ENCODE assay signal across 11 cellular contexts in the genomic region with DNA sequence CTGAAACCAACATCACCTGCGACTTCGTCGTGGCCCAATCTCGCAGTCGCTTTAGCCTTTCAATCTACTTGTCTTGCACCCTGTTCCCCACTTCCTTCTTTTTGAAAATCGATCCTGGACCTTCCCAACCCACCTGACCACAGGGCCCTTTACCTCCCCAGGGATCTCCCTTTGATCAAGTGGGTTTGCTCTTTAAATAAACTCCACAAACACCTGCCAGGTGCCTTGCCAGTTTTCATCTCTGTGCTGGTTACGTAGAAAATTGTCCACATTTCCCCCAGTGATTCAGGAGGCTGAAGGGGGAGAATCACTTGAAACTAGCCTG. TPM values are rescaled to one million over a fixed set of nuclear protein-coding genes. Genes with fewer than 3 reads are reported as not detected.
DNase-seq lines count a peak whose midpoint lies in the region; ATAC-seq and TF ChIP-seq lines count a peak whose summit lies in the region.
"Had no signal": no experiment of that assay in that cellular context is flagged by ENCODE, and none has a peak within 500 bp of the region (broad histone marks: within the 10 kb centered on the region; RNA-seq: fewer than 3 reads in every experiment).

No MANE protein-coding gene starts in this region.

- H3K27me3 ChIP-seq in endodermal cell (ENCODE audit: control insufficient read depth, insufficient read depth, low read length, poor library complexity, severe bottlenecking): no peaks in the 10 kb centered on the region

- H3K4me3 Mint-ChIP-seq in IgD-negative memory B cell (peak overlapping the region in 3 of 4 donors; percentile 64 to 82 (median 81)), endodermal cell (no peak overlapping the region)

- H3K27ac ChIP-seq in endodermal cell (ENCODE audit: low read depth, low read length): no peak overlapping the region

- peaks cover 51% of the 10 kb centered on the region for H3K27me3 Mint-ChIP-seq in IgD-negative memory B cell
- no peaks in the 10 kb centered on the region for H3K27me3 Mint-ChIP-seq in endodermal cell (ENCODE audit: insufficient read depth)

- ATAC-seq in HG03457 (IDR thresholded peaks at IDR 0.05; ENCODE audit: unreplicated experiment): no peak
- ATAC-seq in SK-N-SH treated with all-trans-retinoic acid at 6 μM for 48 hours: no peak

- no peaks in the 10 kb centered on the region for H3K36me3 ChIP-seq in endodermal cell (ENCODE audit: control insufficient read depth, insufficient read depth, low read length)

- 88 to 92% methylated on average over 6 to 7 of the region's 7 CpGs for WGBS in endodermal cell (ENCODE audit: insufficient coverage in 1 of 2, insufficient read length in 1 of 2), 2 experiments

- H3K36me3 Mint-ChIP-seq in IgD-negative memory B cell (no peaks in the 10 kb centered on the region), endodermal cell (ENCODE audit: low read depth) (no peaks in the 10 kb centered on the region)

- H3K27ac Mint-ChIP-seq in IgD-negative memory B cell (no peak overlapping the region), endodermal cell (peak overlapping the region; percentile 73)

- H3K4me1 ChIP-seq in endodermal cell (ENCODE audit: control insufficient read depth, insufficient read depth, low read length): peaks cover 14% of the 10 kb centered on the region

- H3K9me3 ChIP-seq in endodermal cell (ENCODE audit: control insufficient read depth, low read length): no peaks in the 10 kb centered on the region

- no peak overlapping the region for H3K4me3 ChIP-seq in endodermal cell (ENCODE audit: low read length)

- TF ChIP-seq CTCF in endodermal cell (conservative IDR thresholded peaks at IDR 0.05): no peak

- H3K4me1 Mint-ChIP-seq in IgD-negative memory B cell (peaks cover 8 to 12% (median 11%) of the 10 kb centered on the region in 3 donors), endodermal cell (peaks cover 23% of the 10 kb centered on the region)

- H3K9me3 Mint-ChIP-seq in IgD-negative memory B cell (no peaks in the 10 kb centered on the region), endodermal cell (no peaks in the 10 kb centered on the region)

- DNase-seq in NCI-H2107 treated with DMSO at 0.1 percent for 48 hours (lab: John Stamatoyannopoulos, UW; ENCODE audit: unreplicated experiment) (peak; percentile 63), NCI-H2107 (lab: John Stamatoyannopoulos, UW) (no peak), COLO668 (lab: John Stamatoyannopoulos, UW; ENCODE audit: unreplicated experiment) (peak; percentile 67), endodermal cell (no peak), NCI-H524 (lab: John Stamatoyannopoulos, UW) (no peak)
- DNase-seq: activated gamma-delta T cell treated with Interleukin-2 at 50 U/mL for 16 hours; stimulated activated CD4-positive, alpha-beta T cell treated with anti-CD3 and anti-CD28 coated beads, Interleukin-12 subunit alpha, Interleukin-12 subunit beta, amount 100 ng/mL, for 4 hours; stimulated activated naive CD4-positive, alpha-beta T cell had no signal

- no peak overlapping the region for H3K9ac ChIP-seq in endodermal cell (ENCODE audit: extremely low read depth, low read length, poor library complexity, severe bottlenecking)

TF ChIP-seq in SK-N-SH treated with all-trans-retinoic acid at 6 μM for 48 hours, 23 proteins besides CTCF, POLR2A, EP300 and RAD21:
- TF ChIP-seq ESRRG (CRISPR knock-in tag; IDR thresholded peaks at IDR 0.05) (no peak), ZNF565 (CRISPR knock-in tag; conservative IDR thresholded peaks at IDR 0.05; ENCODE audit: low read depth) (no peak), CREB5 (CRISPR knock-in tag; IDR thresholded peaks at IDR 0.05; ENCODE audit: low read depth) (no peak), BACH2 (CRISPR knock-in tag; IDR thresholded peaks at IDR 0.05; ENCODE audit: borderline replicate concordance) (no peak), ZFP30 (CRISPR knock-in tag; IDR thresholded peaks at IDR 0.05) (no peak), ISL1 (CRISPR knock-in tag; IDR thresholded peaks at IDR 0.05) (no peak), RARB (CRISPR knock-in tag; IDR thresholded peaks at IDR 0.05) (no peak), ZNF70 (CRISPR knock-in tag; IDR thresholded peaks at IDR 0.05) (no peak), SNAI2 (CRISPR knock-in tag; IDR thresholded peaks at IDR 0.05) (no peak), ZFP3 (CRISPR knock-in tag; IDR thresholded peaks at IDR 0.05) (no peak)
- TF ChIP-seq, protein P1, sequence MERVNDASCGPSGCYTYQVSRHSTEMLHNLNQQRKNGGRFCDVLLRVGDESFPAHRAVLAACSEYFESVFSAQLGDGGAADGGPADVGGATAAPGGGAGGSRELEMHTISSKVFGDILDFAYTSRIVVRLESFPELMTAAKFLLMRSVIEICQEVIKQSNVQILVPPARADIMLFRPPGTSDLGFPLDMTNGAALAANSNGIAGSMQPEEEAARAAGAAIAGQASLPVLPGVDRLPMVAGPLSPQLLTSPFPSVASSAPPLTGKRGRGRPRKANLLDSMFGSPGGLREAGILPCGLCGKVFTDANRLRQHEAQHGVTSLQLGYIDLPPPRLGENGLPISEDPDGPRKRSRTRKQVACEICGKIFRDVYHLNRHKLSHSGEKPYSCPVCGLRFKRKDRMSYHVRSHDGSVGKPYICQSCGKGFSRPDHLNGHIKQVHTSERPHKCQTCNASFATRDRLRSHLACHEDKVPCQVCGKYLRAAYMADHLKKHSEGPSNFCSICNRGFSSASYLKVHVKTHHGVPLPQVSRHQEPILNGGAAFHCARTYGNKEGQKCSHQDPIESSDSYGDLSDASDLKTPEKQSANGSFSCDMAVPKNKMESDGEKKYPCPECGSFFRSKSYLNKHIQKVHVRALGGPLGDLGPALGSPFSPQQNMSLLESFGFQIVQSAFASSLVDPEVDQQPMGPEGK (CRISPR knock-in tag; IDR thresholded peaks at IDR 0.05; ENCODE audit: borderline replicate concordance): no peak

RNA-seq across cellular contexts. Expression of gene RAB20, which starts 14.5 kb away (rescaled TPM):
- polyA plus RNA-seq in IgD-negative memory B cell: 1.7 TPM
- total RNA-seq in endodermal cell: 10 to 100 TPM; 12.6 to 14.2 TPM
- 5.4 TPM for polyA plus RNA-seq in endodermal cell (2013, experiment 1 of 2)
- polyA plus RNA-seq in endodermal cell (2013, experiment 2 of 2): 6.1 TPM

RNA-seq across cellular contexts. Expression of gene NAXD, which starts 39.3 kb away (rescaled TPM):
- polyA plus RNA-seq in IgD-negative memory B cell: 20.5 TPM
- total RNA-seq in endodermal cell: 10 to 100 TPM; 31.3 to 33.4 TPM
- polyA plus RNA-seq in endodermal cell (2013, experiment 1 of 2): 23.2 TPM
- 22.0 TPM for polyA plus RNA-seq in endodermal cell (2013, experiment 2 of 2)

Comparison
In these comparisons a context has a peak if more than half of its experiments do, and no peak if none do; other contexts are left out.
1. DNase-seq: peak in NCI-H2107 treated with DMSO at 0.1 percent for 48 hours (single experiment) and COLO668 (single experiment); none in NCI-H2107 (single experiment), endodermal cell (single experiment) and NCI-H524 (0 of 2).